In genomic region chr3:139300416-139300815, GRCh38 we compare ENCODE assay signal across 20 cellular contexts.
"Had no signal": no experiment of that assay in that cellular context is flagged by ENCODE, and none has a peak within 500 bp of the region (broad histone marks: within the 10 kb centered on the region; RNA-seq: fewer than 3 reads in every experiment).

No MANE protein-coding gene starts in this region.

- H3K27me3 Mint-ChIP-seq: activated naive CD8-positive, alpha-beta T cell treated with anti-CD3 and anti-CD28 coated beads, Interleukin-2, amount 50 U/mL, for 24 hours had no signal

- H3K4me1 ChIP-seq: foreskin keratinocyte, sigmoid colon had no signal

- H3K9me3 Mint-ChIP-seq: activated naive CD4-positive, alpha-beta T cell treated with anti-CD3 and anti-CD28 coated beads, Interleukin-2, amount 10 ng/mL, durations not matched to agents 7 days and 5 days; activated naive CD8-positive, alpha-beta T cell treated with anti-CD3 and anti-CD28 coated beads, Interleukin-2, amount 50 U/mL, for 24 hours; effector memory CD8-positive, alpha-beta T cell; nephron progenitor cell; stimulated activated naive B cell treated with anti-CD40 and anti-IgM and Interleukin-4, amounts not matched to agents 10 μg/mL and 1 μg/mL and 100 μg/mL, for 72 hours; T-cell had no signal

- H3K27ac ChIP-seq: cardiac muscle cell, foreskin keratinocyte, sigmoid colon had no signal

- H3K9me3 ChIP-seq: sigmoid colon had no signal

- DNase-seq: activated CD4-positive, alpha-beta T cell treated with anti-CD3 and anti-CD28 coated beads, Interleukin-2, amount 50 U/mL, for 1 hour; activated CD8-positive, alpha-beta memory T cell treated with anti-CD3 and anti-CD28 coated beads for 24 hours; activated CD8-positive, alpha-beta memory T cell treated with anti-CD3 and anti-CD28 coated beads, Interleukin-2, amount 50 U/mL, for 48 hours; activated effector memory CD4-positive, alpha-beta T cell treated with Interleukin-2 at 50 U/mL for 16 hours; activated naive CD4-positive, alpha-beta T cell treated with anti-CD3 and anti-CD28 coated beads, Interleukin-2, amount 10 ng/mL, durations not matched to agents 7 days and 5 days; activated naive CD8-positive, alpha-beta T cell treated with anti-CD3 and anti-CD28 coated beads, Interleukin-2, amount 50 U/mL, for 24 hours; activated T-cell treated with anti-CD3 and anti-CD28 coated beads, Interleukin-2, amount 50 U/mL, for 48 hours; dermis blood vessel endothelial cell; effector memory CD8-positive, alpha-beta T cell; foreskin keratinocyte; hippocampal formation; islet precursor cell; nephron progenitor cell; nucleus accumbens; sigmoid colon; stimulated activated naive B cell treated with anti-CD40 and anti-IgM and Interleukin-4, amounts not matched to agents 10 μg/mL and 1 μg/mL and 100 μg/mL, for 72 hours; T-cell; T1000 had no signal

- ATAC-seq: activated naive CD8-positive, alpha-beta T cell treated with anti-CD3 and anti-CD28 coated beads, Interleukin-2, amount 50 U/mL, for 24 hours; effector memory CD8-positive, alpha-beta T cell; foreskin keratinocyte; left lobe of liver; stimulated activated naive B cell treated with anti-CD40 and anti-IgM and Interleukin-4, amounts not matched to agents 10 μg/mL and 1 μg/mL and 100 μg/mL, for 72 hours; T-cell had no signal

- H3K27me3 ChIP-seq: cardiac muscle cell, foreskin keratinocyte, sigmoid colon had no signal

- H3K27ac Mint-ChIP-seq: activated naive CD4-positive, alpha-beta T cell treated with anti-CD3 and anti-CD28 coated beads, Interleukin-2, amount 10 ng/mL, durations not matched to agents 7 days and 5 days; activated naive CD8-positive, alpha-beta T cell treated with anti-CD3 and anti-CD28 coated beads, Interleukin-2, amount 50 U/mL, for 24 hours; effector memory CD8-positive, alpha-beta T cell; nephron progenitor cell; stimulated activated naive B cell treated with anti-CD40 and anti-IgM and Interleukin-4, amounts not matched to agents 10 μg/mL and 1 μg/mL and 100 μg/mL, for 72 hours; T-cell had no signal

- H3K4me3 Mint-ChIP-seq: activated naive CD4-positive, alpha-beta T cell treated with anti-CD3 and anti-CD28 coated beads, Interleukin-2, amount 10 ng/mL, durations not matched to agents 7 days and 5 days; activated naive CD8-positive, alpha-beta T cell treated with anti-CD3 and anti-CD28 coated beads, Interleukin-2, amount 50 U/mL, for 24 hours; effector memory CD8-positive, alpha-beta T cell; nephron progenitor cell; stimulated activated naive B cell treated with anti-CD40 and anti-IgM and Interleukin-4, amounts not matched to agents 10 μg/mL and 1 μg/mL and 100 μg/mL, for 72 hours; T-cell had no signal

- H3K4me3 ChIP-seq: cardiac muscle cell, sigmoid colon had no signal

- H3K4me1 Mint-ChIP-seq: activated naive CD8-positive, alpha-beta T cell treated with anti-CD3 and anti-CD28 coated beads, Interleukin-2, amount 50 U/mL, for 24 hours had no signal

- H3K36me3 Mint-ChIP-seq: activated naive CD4-positive, alpha-beta T cell treated with anti-CD3 and anti-CD28 coated beads, Interleukin-2, amount 10 ng/mL, durations not matched to agents 7 days and 5 days; stimulated activated naive B cell treated with anti-CD40 and anti-IgM and Interleukin-4, amounts not matched to agents 10 μg/mL and 1 μg/mL and 100 μg/mL, for 72 hours; T-cell had no signal

- H3K36me3 ChIP-seq: cardiac muscle cell, sigmoid colon had no signal
